Comparison of ENCODE assay signal across 9 cellular contexts in genomic region chr16:28924399-28924761, GRCh38. TPM values are rescaled to one million over a fixed set of nuclear protein-coding genes. Genes with fewer than 3 reads are reported as not detected.
A peak's percentile ranks its signal among the peaks of the same experiment; 100 is the strongest.
DNase-seq lines count a peak whose midpoint lies in the region; ATAC-seq and TF ChIP-seq lines count a peak whose summit lies in the region.
"Had no signal": no experiment of that assay in that cellular context is flagged by ENCODE, and none has a peak within 500 bp of the region (broad histone marks: within the 10 kb centered on the region; RNA-seq: fewer than 3 reads in every experiment).

No MANE protein-coding gene starts in this region.

- intact Hi-C loops in MCF 10A (cut with micrococcal nuclease): no loop called here

- H3K9me3 Mint-ChIP-seq in MCF 10A (ENCODE audit: unreplicated experiment): no peaks in the 10 kb centered on the region

- no peaks in the 10 kb centered on the region for H3K4me1 ChIP-seq in BE2C
- peaks cover 6% of the 10 kb centered on the region for H3K4me1 ChIP-seq in muscle layer of colon (ENCODE audit: insufficient read depth, low read length)

- TF ChIP-seq CTCF in BE2C (IDR thresholded peaks at IDR 0.05; ENCODE audit: low read depth, low read length) (no peak), MCF 10A (IDR thresholded peaks at IDR 0.05; ENCODE audit: unreplicated experiment) (no peak)

- no peak for DNase-seq in BE2C
- DNase-seq in MCF 10A (ENCODE audit: unreplicated experiment): no peak
- DNase-seq in D341Med (ENCODE audit: low spot score): no peak
- DNase-seq in NCI-H128 (lab: John Stamatoyannopoulos, UW; ENCODE audit: unreplicated experiment): no peak
- no peak for DNase-seq in mucosa of gallbladder (ENCODE audit: low spot score)
- DNase-seq in activated CD4-positive, alpha-beta T cell treated with anti-CD3 and anti-CD28 coated beads, Interleukin-2, amount 50 U/mL, for 1 hour: no peak

- BruUV-seq in MCF 10A (replicated peaks; lab: Mats Ljungman, UMichigan): no TSS peak

- H3K4me3 ChIP-seq in BE2C (ENCODE audit: low read depth, low read length) (peak overlapping the region; percentile 72), muscle layer of colon (ENCODE audit: low read depth in 1 of 2, low read length in 2 of 2) (peak overlapping the region; percentile 60 to 82)

- CTCF ChIA-PET in MCF 10A (lab: Yijun Ruan, JAX): interaction anchor here (0.9 to 1.5 kb wide), 4 partner anchors 17 to 60 kb away, joined by 4 to 6 read pairs (median 6); no protein-coding TSS in a partner anchor

- H3K4me1 Mint-ChIP-seq in MCF 10A (ENCODE audit: insufficient read depth, unreplicated experiment): peaks cover 15% of the 10 kb centered on the region

- POLR2A ChIA-PET in MCF 10A (lab: Yijun Ruan, JAX): interaction anchor here (0.8 to 3.7 kb wide), 8 partner anchors 20 to 102 kb away, joined by 3 to 24 read pairs (median 10); partner anchors contain the start of genes ATXN2L, NFATC2IP, SH2B1 and TUFM

- peaks cover 1% of the 10 kb centered on the region for H3K36me3 Mint-ChIP-seq in MCF 10A (ENCODE audit: insufficient read depth, unreplicated experiment)

- peak; percentile 13 for ATAC-seq in HG03045 (IDR thresholded peaks at IDR 0.05; ENCODE audit: unreplicated experiment)

- no peak overlapping the region for H3K9ac ChIP-seq in muscle layer of colon (ENCODE audit: low read length)

- H3K36me3 ChIP-seq in BE2C: no peaks in the 10 kb centered on the region
- H3K36me3 ChIP-seq in muscle layer of colon (ENCODE audit: insufficient read depth, low read length): no peaks in the 10 kb centered on the region

- no peak overlapping the region for H3K27ac Mint-ChIP-seq in MCF 10A (ENCODE audit: low read depth, unreplicated experiment)

- no peaks in the 10 kb centered on the region for H3K27me3 Mint-ChIP-seq in MCF 10A (ENCODE audit: insufficient read depth, unreplicated experiment)

- H3K27ac ChIP-seq in muscle layer of colon (ENCODE audit: low read depth, low read length): no peak overlapping the region

- no peaks in the 10 kb centered on the region for H3K9me3 ChIP-seq in BE2C
- no peaks in the 10 kb centered on the region for H3K9me3 ChIP-seq in muscle layer of colon (ENCODE audit: low read length)

- H3K27me3 ChIP-seq in BE2C: no peaks in the 10 kb centered on the region
- no peaks in the 10 kb centered on the region for H3K27me3 ChIP-seq in muscle layer of colon (ENCODE audit: control insufficient read depth in 1 of 2, insufficient read depth in 2 of 2, low read length in 2 of 2)

- H3K4me3 Mint-ChIP-seq in MCF 10A (ENCODE audit: unreplicated experiment): peak overlapping the region; percentile 85

RNA-seq across cellular contexts. Expression of gene RABEP2, which starts 0.7 kb away (rescaled TPM):
- 47.7 TPM for polyA plus RNA-seq in BE2C (2012; ENCODE audit: insufficient read depth, insufficient read length, low read depth)
- total RNA-seq in MCF 10A (2022): 10.7 and 17.8 TPM in 2 replicates
- 35.1 TPM for total RNA-seq in mucosa of gallbladder

RNA-seq across cellular contexts. Expression of gene CD19, which starts 7.4 kb away (rescaled TPM):
- not detected for polyA plus RNA-seq in BE2C (2012; ENCODE audit: insufficient read depth, insufficient read length, low read depth)
- not detected in 2 replicates for total RNA-seq in MCF 10A (2022)
- total RNA-seq in mucosa of gallbladder: 1.4 TPM
- total RNA-seq: myocyte had no signal

RNA-seq across cellular contexts. Expression of gene NFATC2IP, which starts 26.4 kb away (rescaled TPM):
- 20.0 TPM for polyA plus RNA-seq in BE2C (2012; ENCODE audit: insufficient read depth, insufficient read length, low read depth)
- total RNA-seq in MCF 10A (2022) (39.5 and 41.3 TPM in 2 replicates), mucosa of gallbladder (39.2 TPM)

RNA-seq across cellular contexts. Expression of gene ATP2A1, which starts 46.1 kb away (rescaled TPM):
- 2.7 TPM for polyA plus RNA-seq in BE2C (2012; ENCODE audit: insufficient read depth, insufficient read length, low read depth)
- total RNA-seq in MCF 10A (2022): 0.23 and 1.7 TPM in 2 replicates
- total RNA-seq in mucosa of gallbladder: 0.83 TPM

RNA-seq across cellular contexts. Expression of gene SPNS1, which starts 50.2 kb away (rescaled TPM):
- polyA plus RNA-seq in BE2C (2012; ENCODE audit: insufficient read depth, insufficient read length, low read depth): 56.8 TPM
- 25.2 and 36.8 TPM in 2 replicates for total RNA-seq in MCF 10A (2022)
- 39.8 TPM for total RNA-seq in mucosa of gallbladder
